ENCODE assay signal across 20 cellular contexts in genomic region chr3:107028086-107028485, GRCh38.
"Had no signal": no experiment of that assay in that cellular context is flagged by ENCODE, and none has a peak within 500 bp of the region (broad histone marks: within the 10 kb centered on the region; RNA-seq: fewer than 3 reads in every experiment).

No MANE protein-coding gene starts in this region.

- H3K9ac ChIP-seq: parathyroid adenoma had no signal

- H3K27me3 ChIP-seq: gastrocnemius medialis, uterus had no signal

- H3K9me3 ChIP-seq: gastrocnemius medialis, left ventricle myocardium inferior, lower lobe of right lung, psoas muscle, uterus had no signal

- H3K27ac ChIP-seq: gastrocnemius medialis, left ventricle myocardium inferior, lower lobe of right lung, parathyroid adenoma, psoas muscle, uterus had no signal

- H3K27ac Mint-ChIP-seq: naive B cell; nephron progenitor cell; stimulated activated naive B cell treated with anti-CD40 and anti-IgM and Interleukin-4, amounts not matched to agents 10 μg/mL and 1 μg/mL and 100 μg/mL, for 72 hours; stimulated activated naive CD8-positive, alpha-beta T cell treated with anti-CD3 and anti-CD28 coated beads, Interleukin-15, amount 100 ng/mL, for 72 hours; type B pancreatic cell had no signal

- H2AFZ ChIP-seq: parathyroid adenoma had no signal

- FAIRE-seq: colon, keratinocyte had no signal

- DNase-seq: effector CD8-positive, alpha-beta T cell; gastrocnemius medialis; glutamatergic neuron; left cardiac atrium; left ventricle myocardium inferior; lower lobe of right lung; mesenchymal stem cell; naive B cell; nephron progenitor cell; psoas muscle; stimulated activated CD4-positive, alpha-beta T cell treated with anti-CD3 and anti-CD28 coated beads, Interleukin-2, amount 100 ng/mL, for 24 hours; stimulated activated CD4-positive, alpha-beta T cell treated with anti-CD3 and anti-CD28 coated beads, Interleukin-4, amount 100 ng/mL, for 4 hours; stimulated activated naive B cell treated with anti-CD40 and anti-IgM and Interleukin-4, amounts not matched to agents 10 μg/mL and 1 μg/mL and 100 μg/mL, for 72 hours; stimulated activated naive CD8-positive, alpha-beta T cell treated with anti-CD3 and anti-CD28 coated beads, Interleukin-15, amount 100 ng/mL, for 72 hours; uterus had no signal

- H3K4me3 ChIP-seq: gastrocnemius medialis, left ventricle myocardium inferior, lower lobe of right lung, psoas muscle, uterus had no signal

- H3K9me3 Mint-ChIP-seq: nephron progenitor cell; stimulated activated naive CD8-positive, alpha-beta T cell treated with anti-CD3 and anti-CD28 coated beads, Interleukin-15, amount 100 ng/mL, for 72 hours had no signal

- ATAC-seq: gastrocnemius medialis; left cardiac atrium; lower lobe of right lung; psoas muscle; sciatic nerve; stimulated activated naive B cell treated with anti-CD40 and anti-IgM and Interleukin-4, amounts not matched to agents 10 μg/mL and 1 μg/mL and 100 μg/mL, for 72 hours; stimulated activated naive CD8-positive, alpha-beta T cell treated with anti-CD3 and anti-CD28 coated beads, Interleukin-15, amount 100 ng/mL, for 72 hours had no signal

- H3K4me1 ChIP-seq: gastrocnemius medialis, lower lobe of right lung, psoas muscle, uterus had no signal

- H3K36me3 ChIP-seq: gastrocnemius medialis, left ventricle myocardium inferior, lower lobe of right lung, uterus had no signal

- H3K36me3 Mint-ChIP-seq: naive B cell; stimulated activated naive B cell treated with anti-CD40 and anti-IgM and Interleukin-4, amounts not matched to agents 10 μg/mL and 1 μg/mL and 100 μg/mL, for 72 hours; type B pancreatic cell had no signal

- H3K79me2 ChIP-seq: parathyroid adenoma had no signal
